In genomic region chr17:81339180-81339501, GRCh38 we compare ENCODE assay signal across 1 cellular context.
TF ChIP-seq lines count a peak whose summit lies in the region.

No MANE protein-coding gene starts in this region.

TF ChIP-seq in GM23338, 12 proteins besides CTCF, POLR2A, EP300 and RAD21 (continued from another document):
- TF ChIP-seq ZNF462 (CRISPR knock-in tag; IDR thresholded peaks at IDR 0.05) (no peak), REST (IDR thresholded peaks at IDR 0.05; ENCODE audit: unreplicated experiment) (no peak)
TF ChIP-seq in GM23338: peak in this region for 0.
